ENCODE assay signal across 8 cellular contexts in genomic region chr11:93089474-93090102, GRCh38.
A peak's percentile ranks its signal among the peaks of the same experiment; 100 is the strongest.
DNase-seq lines count a peak whose midpoint lies in the region; ATAC-seq and TF ChIP-seq lines count a peak whose summit lies in the region.

No MANE protein-coding gene starts in this region.

- H3K27ac ChIP-seq in ectodermal cell (ENCODE audit: insufficient read depth, low read depth, low read length, poor library complexity, severe bottlenecking), result peak overlapping the region; percentile 57
- no peak overlapping the region for H3K27ac ChIP-seq in CD8-positive, alpha-beta T cell (ENCODE audit: low read depth, low read length)

- no peak for TF ChIP-seq CTCF in CD8-positive, alpha-beta T cell (IDR thresholded peaks at IDR 0.05)

- DNase-seq in GM04504 (ENCODE audit: low read depth) (peak; percentile 28), NCI-H748 (lab: John Stamatoyannopoulos, UW; ENCODE audit: unreplicated experiment) (peak; percentile 58), midbrain (lab: John Stamatoyannopoulos, UW) (peak; percentile 56)
- no peak for DNase-seq in CD8-positive, alpha-beta T cell
- DNase-seq in activated T-cell treated with anti-CD3 and anti-CD28 coated beads, Interleukin-2, amount 50 U/mL, for 1 hour, result no peak

- CTCF ChIA-PET in CD8-positive, alpha-beta T cell (lab: Charles Lee), result no interaction called here

- peaks cover 5% of the 10 kb centered on the region for H3K27me3 Mint-ChIP-seq in CD8-positive, alpha-beta T cell (ENCODE audit: low read depth)

- no peak overlapping the region for H3K27ac Mint-ChIP-seq in CD8-positive, alpha-beta T cell

- no peak overlapping the region for H3K4me3 Mint-ChIP-seq in CD8-positive, alpha-beta T cell

- no peaks in the 10 kb centered on the region for H3K27me3 ChIP-seq in ectodermal cell (ENCODE audit: control insufficient read depth, insufficient read depth, low read length, poor library complexity, severe bottlenecking)
- H3K27me3 ChIP-seq in CD8-positive, alpha-beta T cell (ENCODE audit: insufficient read depth, low read length), result peaks cover 3% of the 10 kb centered on the region

- POLR2A ChIA-PET in CD8-positive, alpha-beta T cell (lab: Charles Lee), result no interaction called here

- no peaks in the 10 kb centered on the region for H3K9me3 Mint-ChIP-seq in CD8-positive, alpha-beta T cell

- H3K9me3 ChIP-seq in ectodermal cell (ENCODE audit: control insufficient read depth, low read length), result no peaks in the 10 kb centered on the region
- H3K9me3 ChIP-seq in CD8-positive, alpha-beta T cell (ENCODE audit: low read length), result no peaks in the 10 kb centered on the region

- no peaks in the 10 kb centered on the region for H3K36me3 Mint-ChIP-seq in CD8-positive, alpha-beta T cell

- ATAC-seq in HG02623 (IDR thresholded peaks at IDR 0.05; ENCODE audit: unreplicated experiment), result peak; percentile 48
- no peak for ATAC-seq in HG03135 (IDR thresholded peaks at IDR 0.05; ENCODE audit: unreplicated experiment)
- no peak for ATAC-seq in CD8-positive, alpha-beta T cell

- no peaks in the 10 kb centered on the region for H3K36me3 ChIP-seq in ectodermal cell (ENCODE audit: control insufficient read depth, insufficient read depth, low read length)
- no peaks in the 10 kb centered on the region for H3K36me3 ChIP-seq in CD8-positive, alpha-beta T cell (ENCODE audit: insufficient read depth, low read length)

- no peak overlapping the region for H3K4me3 ChIP-seq in ectodermal cell (ENCODE audit: insufficient read depth, low read depth, low read length)
- H3K4me3 ChIP-seq in CD8-positive, alpha-beta T cell (ENCODE audit: low read depth, low read length), result no peak overlapping the region

- WGBS in ectodermal cell, 2 experiments, result 53 to 57% methylated on average over 5 of the region's 5 CpGs

- H3K4me1 ChIP-seq in ectodermal cell (ENCODE audit: control insufficient read depth, insufficient read depth, low read length), result peaks cover 8% of the 10 kb centered on the region
- H3K4me1 ChIP-seq in CD8-positive, alpha-beta T cell (ENCODE audit: insufficient read depth, low read length), result no peaks in the 10 kb centered on the region

- H3K4me1 Mint-ChIP-seq in CD8-positive, alpha-beta T cell (ENCODE audit: low read depth), result no peaks in the 10 kb centered on the region

- intact Hi-C loops in CD8-positive, alpha-beta T cell (cut with DNase I, micrococcal nuclease), result no loop called here

Comparison
In these comparisons a context has a peak if more than half of its experiments do, and no peak if none do; other contexts are left out.
1. DNase-seq: peak in GM04504 (single experiment), NCI-H748 (single experiment) and midbrain (single experiment); none in CD8-positive, alpha-beta T cell (0 of 7) and activated T-cell treated with anti-CD3 and anti-CD28 coated beads, Interleukin-2, amount 50 U/mL, for 1 hour (single experiment).